ENCODE assay signal across 10 cellular contexts in genomic region chr19:6771648-6772027, GRCh38. TPM values are rescaled to one million over a fixed set of nuclear protein-coding genes. Genes with fewer than 3 reads are reported as not detected.
A peak's percentile ranks its signal among the peaks of the same experiment; 100 is the strongest.
DNase-seq lines count a peak whose midpoint lies in the region; ATAC-seq and TF ChIP-seq lines count a peak whose summit lies in the region.
"Not testable (repeated sequence)": the region's sequence is repeated elsewhere in the genome, so short reads cannot be mapped to it uniquely, and the experiment has no call there.
"Had no signal": no experiment of that assay in that cellular context is flagged by ENCODE, and none has a peak within 500 bp of the region (broad histone marks: within the 10 kb centered on the region; RNA-seq: fewer than 3 reads in every experiment).

No MANE protein-coding gene starts in this region.

- H3K27ac ChIP-seq in BLaER1 treated with 17β-estradiol and CSF1 and Interleukin-3, amounts not matched to agents 10 nM and 100 nM, result peak overlapping the region in 10 of 11 experiments; percentile 57 to 96 (median 92); a peak in 17 of 22 replicates
- H3K27ac ChIP-seq in KOPT-K1 (ENCODE audit: low read depth, low read length, poor library complexity, severe bottlenecking), result peak overlapping the region; percentile 96

- TF ChIP-seq CTCF in activated B cell treated with CpG ODN at 0.5 μM for 24 hours (IDR thresholded peaks at IDR 0.05), result not testable (repeated sequence)

- peaks cover 10 to 20% (median 16%) of the 10 kb centered on the region in 11 experiments for H3K36me3 ChIP-seq in BLaER1 treated with 17β-estradiol and CSF1 and Interleukin-3, amounts not matched to agents 10 nM and 100 nM
- H3K36me3 ChIP-seq in KOPT-K1 (ENCODE audit: insufficient read depth, low read length), result peaks cover 20% of the 10 kb centered on the region

- peaks cover 21 to 35% (median 30%) of the 10 kb centered on the region in 11 experiments for H4K20me1 ChIP-seq in BLaER1 treated with 17β-estradiol and CSF1 and Interleukin-3, amounts not matched to agents 10 nM and 100 nM

- not testable (repeated sequence) for H3K9me3 Mint-ChIP-seq in activated B cell treated with CpG ODN at 0.5 μM for 24 hours; central memory CD8-positive, alpha-beta T cell; natural killer cell treated with Interleukin-12 subunit alpha and Interleukin-12 subunit beta and Interleukin-15 and Interleukin-18, amount 100 ng/mL, for 72 hours
- peaks cover 12% of the 10 kb centered on the region for H3K9me3 Mint-ChIP-seq in activated T-helper 1 cell treated with anti-CD3 and anti-CD28 coated beads, Interleukin-12 subunit alpha, Interleukin-12 subunit beta, Interleukin-2, Interleukin-4 antibody, amounts not matched to agents 30 ng/mL and 10 ng/mL and 1 ng/mL, durations not matched to agents 14 hours and 24 hours and 36 hours

- H3K27ac Mint-ChIP-seq in activated B cell treated with CpG ODN at 0.5 μM for 24 hours, result peak overlapping the region; percentile 92
- peak overlapping the region; percentile 93 for H3K27ac Mint-ChIP-seq in activated T-helper 1 cell treated with anti-CD3 and anti-CD28 coated beads, Interleukin-12 subunit alpha, Interleukin-12 subunit beta, Interleukin-2, Interleukin-4 antibody, amounts not matched to agents 30 ng/mL and 10 ng/mL and 1 ng/mL, durations not matched to agents 14 hours and 24 hours and 36 hours
- H3K27ac Mint-ChIP-seq in central memory CD8-positive, alpha-beta T cell (ENCODE audit: low read depth), result peak overlapping the region; percentile 86
- H3K27ac Mint-ChIP-seq in natural killer cell treated with Interleukin-12 subunit alpha and Interleukin-12 subunit beta and Interleukin-15 and Interleukin-18, amount 100 ng/mL, for 72 hours, result peak overlapping the region; percentile 79 to 97

- POLR2A ChIA-PET in activated B cell treated with CpG ODN at 0.5 μM for 24 hours (lab: Charles Lee), result interaction anchor here (0.6 to 10.1 kb wide), 12 partner anchors 12 to 614 kb away, joined by 3 to 333 read pairs (median 8); partner anchors contain the start of genes GPR108 and TNFSF9

- H3K4me3 ChIP-seq in BLaER1 treated with 17β-estradiol and CSF1 and Interleukin-3, amounts not matched to agents 10 nM and 100 nM, result not testable (repeated sequence)

- H3K4me1 ChIP-seq in BLaER1 treated with 17β-estradiol and CSF1 and Interleukin-3, amounts not matched to agents 10 nM and 100 nM, result peaks cover 32 to 56% (median 47%) of the 10 kb centered on the region in 10 experiments

- not testable (repeated sequence) for H3K27me3 ChIP-seq in BLaER1 treated with 17β-estradiol and CSF1 and Interleukin-3, amounts not matched to agents 10 nM and 100 nM

- peaks cover 60% of the 10 kb centered on the region for H3K4me1 Mint-ChIP-seq in activated B cell treated with CpG ODN at 0.5 μM for 24 hours
- H3K4me1 Mint-ChIP-seq in activated T-helper 1 cell treated with anti-CD3 and anti-CD28 coated beads, Interleukin-12 subunit alpha, Interleukin-12 subunit beta, Interleukin-2, Interleukin-4 antibody, amounts not matched to agents 30 ng/mL and 10 ng/mL and 1 ng/mL, durations not matched to agents 14 hours and 24 hours and 36 hours (ENCODE audit: low read depth), result peaks cover 64% of the 10 kb centered on the region
- peaks cover 56% of the 10 kb centered on the region for H3K4me1 Mint-ChIP-seq in central memory CD8-positive, alpha-beta T cell
- peaks cover 61% of the 10 kb centered on the region in 2 donors for H3K4me1 Mint-ChIP-seq in natural killer cell treated with Interleukin-12 subunit alpha and Interleukin-12 subunit beta and Interleukin-15 and Interleukin-18, amount 100 ng/mL, for 72 hours (ENCODE audit: low read depth in 2 of 2)

- not testable (repeated sequence) for DNase-seq in activated B cell treated with CpG ODN at 0.5 μM for 24 hours; activated T-helper 1 cell treated with anti-CD3 and anti-CD28 coated beads, Interleukin-12 subunit alpha, Interleukin-12 subunit beta, Interleukin-2, Interleukin-4 antibody, amounts not matched to agents 30 ng/mL and 10 ng/mL and 1 ng/mL, durations not matched to agents 14 hours and 24 hours and 36 hours (ENCODE audit: low spot score); central memory CD8-positive, alpha-beta T cell (ENCODE audit: low spot score in 2 of 2); natural killer cell treated with Interleukin-12 subunit alpha and Interleukin-12 subunit beta and Interleukin-15 and Interleukin-18, amount 100 ng/mL, for 72 hours (ENCODE audit: low spot score)

- peak overlapping the region; percentile 95 for H3K4me3 Mint-ChIP-seq in activated B cell treated with CpG ODN at 0.5 μM for 24 hours
- H3K4me3 Mint-ChIP-seq in activated T-helper 1 cell treated with anti-CD3 and anti-CD28 coated beads, Interleukin-12 subunit alpha, Interleukin-12 subunit beta, Interleukin-2, Interleukin-4 antibody, amounts not matched to agents 30 ng/mL and 10 ng/mL and 1 ng/mL, durations not matched to agents 14 hours and 24 hours and 36 hours, result peak overlapping the region; percentile 92
- H3K4me3 Mint-ChIP-seq in central memory CD8-positive, alpha-beta T cell, result peak overlapping the region; percentile 93
- H3K4me3 Mint-ChIP-seq in natural killer cell treated with Interleukin-12 subunit alpha and Interleukin-12 subunit beta and Interleukin-15 and Interleukin-18, amount 100 ng/mL, for 72 hours, result peak overlapping the region; percentile 91

- not testable (repeated sequence) for H3K27me3 Mint-ChIP-seq in activated B cell treated with CpG ODN at 0.5 μM for 24 hours; activated T-helper 1 cell treated with anti-CD3 and anti-CD28 coated beads, Interleukin-12 subunit alpha, Interleukin-12 subunit beta, Interleukin-2, Interleukin-4 antibody, amounts not matched to agents 30 ng/mL and 10 ng/mL and 1 ng/mL, durations not matched to agents 14 hours and 24 hours and 36 hours (ENCODE audit: insufficient read depth); central memory CD8-positive, alpha-beta T cell; natural killer cell treated with Interleukin-12 subunit alpha and Interleukin-12 subunit beta and Interleukin-15 and Interleukin-18, amount 100 ng/mL, for 72 hours

- CTCF ChIA-PET in activated B cell treated with CpG ODN at 0.5 μM for 24 hours (lab: Charles Lee), result interaction anchor here (1.3 to 3.5 kb wide), 4 partner anchors 31 to 92 kb away, joined by 4 to 31 read pairs (median 11); partner anchors contain the start of gene GPR108

- H3K36me3 Mint-ChIP-seq in activated B cell treated with CpG ODN at 0.5 μM for 24 hours (ENCODE audit: low read depth), result peaks cover 30% of the 10 kb centered on the region
- H3K36me3 Mint-ChIP-seq in activated T-helper 1 cell treated with anti-CD3 and anti-CD28 coated beads, Interleukin-12 subunit alpha, Interleukin-12 subunit beta, Interleukin-2, Interleukin-4 antibody, amounts not matched to agents 30 ng/mL and 10 ng/mL and 1 ng/mL, durations not matched to agents 14 hours and 24 hours and 36 hours (ENCODE audit: low read depth), result peaks cover 21% of the 10 kb centered on the region
- peaks cover 15% of the 10 kb centered on the region for H3K36me3 Mint-ChIP-seq in central memory CD8-positive, alpha-beta T cell (ENCODE audit: insufficient read depth)
- peaks cover 17% of the 10 kb centered on the region for H3K36me3 Mint-ChIP-seq in natural killer cell treated with Interleukin-12 subunit alpha and Interleukin-12 subunit beta and Interleukin-15 and Interleukin-18, amount 100 ng/mL, for 72 hours

- peak overlapping the region in 8 of 11 experiments; percentile 10 to 98 (median 84); a peak in 10 of 22 replicates for H3K4me2 ChIP-seq in BLaER1 treated with 17β-estradiol and CSF1 and Interleukin-3, amounts not matched to agents 10 nM and 100 nM

- peak overlapping the region in 2 of 11 experiments; percentile 35 to 96; a peak in 2 of 22 replicates for H3K9ac ChIP-seq in BLaER1 treated with 17β-estradiol and CSF1 and Interleukin-3, amounts not matched to agents 10 nM and 100 nM

- ATAC-seq in activated B cell treated with CpG ODN at 0.5 μM for 24 hours (ENCODE audit: low read depth); central memory CD8-positive, alpha-beta T cell (replicated peaks; ENCODE audit: extremely low read depth, poor library complexity, severe bottlenecking); natural killer cell treated with Interleukin-12 subunit alpha and Interleukin-12 subunit beta and Interleukin-15 and Interleukin-18, amount 100 ng/mL, for 72 hours: not testable (repeated sequence)

- intact Hi-C loops in activated B cell treated with CpG ODN at 0.5 μM for 24 hours (cut with micrococcal nuclease), result loop anchor here (1.0 to 2.0 kb wide), 6 partner anchors 18 to 399 kb away; partner anchors contain the start of genes ALKBH7 and GPR108
- intact Hi-C loops in activated T-helper 1 cell treated with anti-CD3 and anti-CD28 coated beads, Interleukin-12 subunit alpha, Interleukin-12 subunit beta, Interleukin-2, Interleukin-4 antibody, amounts not matched to agents 30 ng/mL and 10 ng/mL and 1 ng/mL, durations not matched to agents 14 hours and 24 hours and 36 hours (cut with micrococcal nuclease), result loop anchor here (1.0 kb wide), 3 partner anchors 18 to 91 kb away; partner anchors contain the start of gene TRIP10

- H3K9me3 ChIP-seq in BLaER1 treated with 17β-estradiol and CSF1 and Interleukin-3, amounts not matched to agents 10 nM and 100 nM (replicated peaks in 1 of 11), result peaks cover 0 to 13% (median 0%) of the 10 kb centered on the region in 11 experiments; a peak in 7 of 22 replicates
- not testable (repeated sequence) for H3K9me3 ChIP-seq in KOPT-K1 (ENCODE audit: insufficient read depth, low read length, poor library complexity, severe bottlenecking)

RNA-seq across cellular contexts. Expression of gene VAV1, which starts 0.9 kb away (rescaled TPM):
- total RNA-seq in activated B cell treated with CpG ODN at 0.5 μM for 24 hours, result 105 and 121 TPM in 2 replicates
- 86.8 and 90.4 TPM in 2 replicates for total RNA-seq in activated T-helper 1 cell treated with anti-CD3 and anti-CD28 coated beads, Interleukin-12 subunit alpha, Interleukin-12 subunit beta, Interleukin-2, Interleukin-4 antibody, amounts not matched to agents 30 ng/mL and 10 ng/mL and 1 ng/mL, durations not matched to agents 14 hours and 24 hours and 36 hours
- total RNA-seq in natural killer cell treated with Interleukin-12 subunit alpha and Interleukin-12 subunit beta and Interleukin-15 and Interleukin-18, amount 100 ng/mL, for 72 hours, result 100 to 1,000 TPM; 166 to 167 TPM
- total RNA-seq: A172, GM23248, HT1080 had no signal

RNA-seq across cellular contexts. Expression of gene SH2D3A, which starts 4.4 kb away (rescaled TPM):
- total RNA-seq in activated B cell treated with CpG ODN at 0.5 μM for 24 hours, result 18.7 and 22.6 TPM in 2 replicates
- 15.0 and 15.6 TPM in 2 replicates for total RNA-seq in activated T-helper 1 cell treated with anti-CD3 and anti-CD28 coated beads, Interleukin-12 subunit alpha, Interleukin-12 subunit beta, Interleukin-2, Interleukin-4 antibody, amounts not matched to agents 30 ng/mL and 10 ng/mL and 1 ng/mL, durations not matched to agents 14 hours and 24 hours and 36 hours
- total RNA-seq in natural killer cell treated with Interleukin-12 subunit alpha and Interleukin-12 subunit beta and Interleukin-15 and Interleukin-18, amount 100 ng/mL, for 72 hours, result 10 to 100 TPM; 15.2 to 17.8 TPM
- total RNA-seq: A172, GM23248, skeletal muscle tissue had no signal

RNA-seq across cellular contexts. Expression of gene TRIP10, which starts 32.2 kb away (rescaled TPM):
- 94.7 and 101 TPM in 2 replicates for total RNA-seq in activated B cell treated with CpG ODN at 0.5 μM for 24 hours
- 61.2 and 62.0 TPM in 2 replicates for total RNA-seq in activated T-helper 1 cell treated with anti-CD3 and anti-CD28 coated beads, Interleukin-12 subunit alpha, Interleukin-12 subunit beta, Interleukin-2, Interleukin-4 antibody, amounts not matched to agents 30 ng/mL and 10 ng/mL and 1 ng/mL, durations not matched to agents 14 hours and 24 hours and 36 hours
- total RNA-seq in natural killer cell treated with Interleukin-12 subunit alpha and Interleukin-12 subunit beta and Interleukin-15 and Interleukin-18, amount 100 ng/mL, for 72 hours, result 10 to 100 TPM; 44.8 to 76.5 TPM

RNA-seq across cellular contexts. Expression of gene GPR108, which starts 34.3 kb away (rescaled TPM):
- 53.5 and 55.6 TPM in 2 replicates for total RNA-seq in activated B cell treated with CpG ODN at 0.5 μM for 24 hours
- 106 and 108 TPM in 2 replicates for total RNA-seq in activated T-helper 1 cell treated with anti-CD3 and anti-CD28 coated beads, Interleukin-12 subunit alpha, Interleukin-12 subunit beta, Interleukin-2, Interleukin-4 antibody, amounts not matched to agents 30 ng/mL and 10 ng/mL and 1 ng/mL, durations not matched to agents 14 hours and 24 hours and 36 hours
- total RNA-seq in natural killer cell treated with Interleukin-12 subunit alpha and Interleukin-12 subunit beta and Interleukin-15 and Interleukin-18, amount 100 ng/mL, for 72 hours, result 10 to 100 TPM; 67.4 to 70.4 TPM

RNA-seq across cellular contexts. Expression of gene C3, which starts 51.2 kb away (rescaled TPM):
- 0.44 and 0.53 TPM in 2 replicates for total RNA-seq in activated B cell treated with CpG ODN at 0.5 μM for 24 hours
- 6.1 and 7.2 TPM in 2 replicates for total RNA-seq in activated T-helper 1 cell treated with anti-CD3 and anti-CD28 coated beads, Interleukin-12 subunit alpha, Interleukin-12 subunit beta, Interleukin-2, Interleukin-4 antibody, amounts not matched to agents 30 ng/mL and 10 ng/mL and 1 ng/mL, durations not matched to agents 14 hours and 24 hours and 36 hours
- 1 to 10 TPM; 3.5 to 9.2 TPM for total RNA-seq in natural killer cell treated with Interleukin-12 subunit alpha and Interleukin-12 subunit beta and Interleukin-15 and Interleukin-18, amount 100 ng/mL, for 72 hours
